ENCODE assay signal across 8 cellular contexts in the genomic region with DNA sequence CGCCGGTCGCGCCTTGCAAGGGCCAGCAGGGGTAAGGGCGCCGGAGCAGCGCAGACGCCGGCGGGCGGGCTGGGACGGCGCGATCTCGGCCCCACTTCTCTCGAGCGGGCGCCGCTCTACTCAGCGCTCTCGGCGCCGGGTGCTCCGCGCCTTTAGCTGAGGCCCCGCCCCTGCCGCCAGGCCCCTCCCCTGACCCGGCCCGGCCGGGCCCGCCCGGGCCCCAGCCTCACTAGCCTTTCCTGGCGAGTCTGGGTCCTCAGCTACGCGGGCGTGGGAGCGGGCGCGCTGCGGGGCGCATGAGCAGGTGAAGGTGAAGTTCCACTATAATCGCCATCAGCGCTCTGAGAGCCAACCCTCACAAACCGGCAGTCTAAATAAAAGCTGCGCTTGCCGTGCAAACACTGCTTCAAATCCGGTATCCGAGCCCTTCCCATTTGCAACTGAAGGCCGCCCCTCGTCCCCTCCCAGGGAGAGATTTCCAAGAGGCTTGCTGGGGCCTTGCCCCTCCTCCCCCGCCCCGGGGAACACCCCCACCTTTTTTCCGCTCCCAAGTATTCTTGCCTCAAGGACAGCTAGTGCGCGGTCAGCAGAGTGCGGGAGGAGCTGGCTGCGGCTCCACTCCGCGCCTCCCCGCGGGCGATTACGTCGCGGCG. TPM values are rescaled to one million over a fixed set of nuclear protein-coding genes. Genes with fewer than 3 reads are reported as not detected.
DNase-seq lines count a peak whose midpoint lies in the region; ATAC-seq, FAIRE-seq and TF ChIP-seq lines count a peak whose summit lies in the region.

A gene with protein sequence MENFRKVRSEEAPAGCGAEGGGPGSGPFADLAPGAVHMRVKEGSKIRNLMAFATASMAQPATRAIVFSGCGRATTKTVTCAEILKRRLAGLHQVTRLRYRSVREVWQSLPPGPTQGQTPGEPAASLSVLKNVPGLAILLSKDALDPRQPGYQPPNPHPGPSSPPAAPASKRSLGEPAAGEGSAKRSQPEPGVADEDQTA (minus strand): TSS at position 125 of the 653 bp plus-strand sequence. CDS start 189 bp downstream, outside the sequence.

- H3K27ac ChIP-seq in cingulate gyrus (ENCODE audit: low read depth, low read length): peak within 1 kb of the TSS; percentile 39

- ATAC-seq in HG02678 (IDR thresholded peaks at IDR 0.05; ENCODE audit: unreplicated experiment): peak; percentile 85
- no peak for ATAC-seq in GM21737 (IDR thresholded peaks at IDR 0.05; ENCODE audit: unreplicated experiment)

- DNase-seq in GM12891 (ENCODE audit: insufficient read length, low spot score): peak; percentile 86
- peak; percentile 67 for DNase-seq in NCI-H1694 treated with DMSO at 0.1 percent for 48 hours (lab: John Stamatoyannopoulos, UW)
- DNase-seq in activated CD4-positive, alpha-beta T cell treated with anti-CD3 and anti-CD28 coated beads for 24 hours (ENCODE audit: low read depth in 2 of 2): peak; percentile 58 to 68
- DNase-seq in kidney tubule cell (ENCODE audit: low spot score): peak; percentile 75
- peak; percentile 88 for DNase-seq in stimulated activated CD4-positive, alpha-beta T cell treated with anti-CD3 and anti-CD28 coated beads, Interleukin-15, amount 100 ng/mL, for 24 hours

- no peak for TF ChIP-seq POLR2A in GM12891 (IDR thresholded peaks at IDR 0.05; ENCODE audit: low read depth, low read length)

- FAIRE-seq in GM12891 (lab: Jason Lieb, UNC): peak; percentile 78

TF ChIP-seq in GM12891, 5 proteins besides CTCF, POLR2A, EP300 and RAD21:
- TF ChIP-seq TAF1 (IDR thresholded peaks at IDR 0.05; ENCODE audit: low read depth, low read length) (no peak), SPI1 (IDR thresholded peaks at IDR 0.05; ENCODE audit: low read depth, low read length) (no peak), POU2F2 (IDR thresholded peaks at IDR 0.05; ENCODE audit: low read depth, low read length) (no peak), POLR2AphosphoS5 (IDR thresholded peaks at IDR 0.05; ENCODE audit: low read depth, low read length) (no peak), PAX5 (IDR thresholded peaks at IDR 0.05; ENCODE audit: insufficient read depth, low read length, severe bottlenecking) (no peak)

RNA-seq across cellular contexts. Expression of the gene that starts here (rescaled TPM):
- polyA plus RNA-seq in GM12891 (2012; ENCODE audit: low read depth, missing spikeins): 1.7 TPM
